ENCODE assay signal across 25 cellular contexts in genomic region chr13:38147050-38147449, GRCh38.
A peak's percentile ranks its signal among the peaks of the same experiment; 100 is the strongest.
DNase-seq lines count a peak whose midpoint lies in the region; ATAC-seq and TF ChIP-seq lines count a peak whose summit lies in the region.
"Had no signal": no experiment of that assay in that cellular context is flagged by ENCODE, and none has a peak within 500 bp of the region (broad histone marks: within the 10 kb centered on the region; RNA-seq: fewer than 3 reads in every experiment).

No MANE protein-coding gene starts in this region.

- intact Hi-C loops in CD4-positive, alpha-beta T cell (cut with DNase I, micrococcal nuclease) = no loop called here

- POLR2A ChIA-PET in CD4-positive, alpha-beta T cell (lab: Charles Lee) = no interaction called here

- H3K9me3 Mint-ChIP-seq in mesothelial cell of epicardium = peaks cover 14% of the 10 kb centered on the region
- H3K9me3 Mint-ChIP-seq in CD4-positive, alpha-beta T cell = peaks cover 12% of the 10 kb centered on the region
- H3K9me3 Mint-ChIP-seq in type B pancreatic cell = no peaks in the 10 kb centered on the region
- H3K9me3 Mint-ChIP-seq: HFFc6 had no signal

- no peaks in the 10 kb centered on the region for H3K36me3 ChIP-seq in brain microvascular endothelial cell (replicated peaks)
- H3K36me3 ChIP-seq: HAP-1, SJSA1 had no signal

- peak overlapping the region; percentile 81 for H3K27ac Mint-ChIP-seq in mesothelial cell of epicardium
- H3K27ac Mint-ChIP-seq in CD4-positive, alpha-beta T cell = no peak overlapping the region
- no peak overlapping the region for H3K27ac Mint-ChIP-seq in type B pancreatic cell
- H3K27ac Mint-ChIP-seq: CD8-positive, alpha-beta memory T cell; HFFc6 had no signal

- no peak for ATAC-seq in CD4-positive, alpha-beta T cell (ENCODE audit: poor library complexity)
- no peak for ATAC-seq in GM21786 (IDR thresholded peaks at IDR 0.05; ENCODE audit: unreplicated experiment)

- H3K4me3 Mint-ChIP-seq in mesothelial cell of epicardium = no peak overlapping the region
- no peak overlapping the region for H3K4me3 Mint-ChIP-seq in CD4-positive, alpha-beta T cell
- no peak overlapping the region for H3K4me3 Mint-ChIP-seq in type B pancreatic cell
- H3K4me3 Mint-ChIP-seq: CD8-positive, alpha-beta memory T cell; HFFc6 had no signal

- H3K27me3 Mint-ChIP-seq in mesothelial cell of epicardium (ENCODE audit: low read depth) (no peaks in the 10 kb centered on the region), type B pancreatic cell (no peaks in the 10 kb centered on the region)
- no peaks in the 10 kb centered on the region for H3K27me3 Mint-ChIP-seq in CD4-positive, alpha-beta T cell
- H3K27me3 Mint-ChIP-seq: CD8-positive, alpha-beta memory T cell had no signal

- no peaks in the 10 kb centered on the region for H3K27me3 ChIP-seq in CD4-positive, alpha-beta T cell (ENCODE audit: control insufficient read depth, insufficient read depth, low read length)
- H3K27me3 ChIP-seq in brain microvascular endothelial cell (replicated peaks) = no peaks in the 10 kb centered on the region
- H3K27me3 ChIP-seq: SJSA1 had no signal

- peaks cover 3% of the 10 kb centered on the region for H3K36me3 Mint-ChIP-seq in mesothelial cell of epicardium
- no peaks in the 10 kb centered on the region for H3K36me3 Mint-ChIP-seq in CD4-positive, alpha-beta T cell (ENCODE audit: low read depth)
- H3K36me3 Mint-ChIP-seq in type B pancreatic cell = no peaks in the 10 kb centered on the region

- no peak overlapping the region for H3K4me3 ChIP-seq in brain microvascular endothelial cell (ENCODE audit: low read depth, low read length)
- H3K4me3 ChIP-seq: HAP-1, SJSA1 had no signal

- TF ChIP-seq CTCF in VCaP (conservative IDR thresholded peaks at IDR 0.05) = no peak
- TF ChIP-seq CTCF in mesothelial cell of epicardium (IDR thresholded peaks at IDR 0.05; ENCODE audit: unreplicated experiment) = no peak
- TF ChIP-seq CTCF in CD4-positive, alpha-beta T cell (IDR thresholded peaks at IDR 0.05) = no peak
- no peak for TF ChIP-seq CTCF in type B pancreatic cell (conservative IDR thresholded peaks at IDR 0.05)
- no peak for TF ChIP-seq CTCF in brain microvascular endothelial cell (IDR thresholded peaks at IDR 0.05; ENCODE audit: low read depth, low read length, missing control alignments)

- H3K4me1 Mint-ChIP-seq in mesothelial cell of epicardium (peaks cover 11% of the 10 kb centered on the region), type B pancreatic cell (ENCODE audit: unreplicated experiment) (no peaks in the 10 kb centered on the region)
- H3K4me1 Mint-ChIP-seq in CD4-positive, alpha-beta T cell (ENCODE audit: low read depth) = no peaks in the 10 kb centered on the region
- H3K4me1 Mint-ChIP-seq: CD8-positive, alpha-beta memory T cell had no signal

- H3K27ac ChIP-seq in VCaP (peak overlapping the region; percentile 71), brain microvascular endothelial cell (no peak overlapping the region)
- H3K27ac ChIP-seq in CD4-positive, alpha-beta T cell (ENCODE audit: low read depth, low read length) = no peak overlapping the region
- H3K27ac ChIP-seq: HL-60, SJSA1 had no signal

- in situ Hi-C loops in brain microvascular endothelial cell (cut with HindIII; ENCODE audit: low pct_ligation_motif_present, low sequenced_read_pairs) = no loop called here

- CTCF ChIA-PET in CD4-positive, alpha-beta T cell (lab: Charles Lee) = no interaction called here

- DNase-seq in HT-29 (ENCODE audit: low spot score) = peak; percentile 35
- no peak for DNase-seq in mesothelial cell of epicardium (ENCODE audit: low spot score in 2 of 2, unreplicated experiment in 2 of 2)
- DNase-seq in CD4-positive, alpha-beta T cell = no peak
- no peak for DNase-seq in type B pancreatic cell (ENCODE audit: extremely low spot score, unreplicated experiment)
- no peak for DNase-seq in brain microvascular endothelial cell
- DNase-seq: C1 segment of cervical spinal cord; CD8-positive, alpha-beta memory T cell; DMS 273 treated with DMSO at 0.1 percent for 48 hours; DMS79; GOT3; HFFc6; NCI-H1092 treated with DMSO at 0.1 percent for 48 hours; NCI-H1436; NCI-H187; NCI-H2171 treated with DMSO at 0.1 percent for 48 hours; NCI-H345; NCI-H510A treated with DMSO at 0.1 percent for 48 hours; NCI-H748 treated with DMSO at 0.1 percent for 48 hours; Right ventricle myocardium superior; RPMI8226 had no signal

- no peaks in the 10 kb centered on the region for H3K9me3 ChIP-seq in CD4-positive, alpha-beta T cell (ENCODE audit: control insufficient read depth, low read length)
- H3K9me3 ChIP-seq: HAP-1, SJSA1 had no signal
